Comparison of ENCODE assay signal across 23 cellular contexts in the genomic region with DNA sequence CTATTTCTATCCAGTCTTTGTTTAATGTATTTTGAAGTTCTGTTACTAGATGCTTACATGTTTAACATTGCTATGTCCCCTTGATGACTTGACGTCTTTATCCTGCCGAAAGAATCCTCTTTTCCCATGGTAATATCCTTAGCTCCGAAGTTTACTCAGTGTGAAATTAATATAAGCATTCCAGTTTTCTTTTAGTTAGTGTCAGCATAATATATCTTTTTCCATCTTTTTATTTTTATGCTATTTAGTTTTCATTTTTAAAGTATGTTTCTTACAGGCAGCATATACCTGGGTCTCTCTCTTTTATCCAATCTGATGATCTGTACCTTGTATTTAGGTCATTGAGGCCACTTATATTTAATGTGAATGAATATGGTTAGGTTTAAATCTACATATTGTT. TPM values are rescaled to one million over a fixed set of nuclear protein-coding genes. Genes with fewer than 3 reads are reported as not detected.
DNase-seq lines count a peak whose midpoint lies in the region; ATAC-seq, FAIRE-seq and TF ChIP-seq lines count a peak whose summit lies in the region.
"Had no signal": no experiment of that assay in that cellular context is flagged by ENCODE, and none has a peak within 500 bp of the region (broad histone marks: within the 10 kb centered on the region; RNA-seq: fewer than 3 reads in every experiment).

No MANE protein-coding gene starts in this region.

- ATAC-seq in activated T-cell treated with anti-CD3 and anti-CD28 coated beads, Interleukin-2, amount 50 U/mL, for 72 hours (replicated peaks in 1 of 2) = no peak
- ATAC-seq in A549 (no peak), K562 (no peak), GM21515 (IDR thresholded peaks at IDR 0.05; ENCODE audit: unreplicated experiment) (no peak)
- ATAC-seq: GM12878 had no signal

- peaks cover 7% of the 10 kb centered on the region for H3K27me3 Mint-ChIP-seq in activated T-cell treated with anti-CD3 and anti-CD28 coated beads, Interleukin-2, amount 50 U/mL, for 72 hours (ENCODE audit: low read depth)
- H3K27me3 Mint-ChIP-seq: CD4-positive, alpha-beta T cell had no signal

- BruUV-seq in K562 (replicated peaks; lab: Mats Ljungman, UMichigan) = no TSS peak

- H3K9me1 ChIP-seq in K562 (ENCODE audit: control insufficient read depth, insufficient read depth, low read length) = no peaks in the 10 kb centered on the region

- H3K4me3 ChIP-seq in A549 (no peak overlapping the region), K562 (no peak overlapping the region), H7 (ENCODE audit: insufficient read depth, low read depth, low read length) (no peak overlapping the region)
- H3K4me3 ChIP-seq: BLaER1 treated with 17β-estradiol and CSF1 and Interleukin-3, amounts not matched to agents 10 nM and 100 nM; GM12878 had no signal

- H3K4me2 ChIP-seq in A549 (no peak overlapping the region), K562 (ENCODE audit: insufficient read depth, low read length) (no peak overlapping the region)
- H3K4me2 ChIP-seq: BLaER1 treated with 17β-estradiol and CSF1 and Interleukin-3, amounts not matched to agents 10 nM and 100 nM had no signal

- H3K36me3 Mint-ChIP-seq in activated T-cell treated with anti-CD3 and anti-CD28 coated beads, Interleukin-2, amount 50 U/mL, for 72 hours (ENCODE audit: insufficient read depth in 2 of 2) = peaks cover 2 to 9% of the 10 kb centered on the region in 2 donors
- H3K36me3 Mint-ChIP-seq: CD14-positive monocyte had no signal

- H4K20me1 ChIP-seq in K562 (replicated peaks; ENCODE audit: control insufficient read depth, insufficient read depth, low read length) = no peaks in the 10 kb centered on the region
- H4K20me1 ChIP-seq: BLaER1 treated with 17β-estradiol and CSF1 and Interleukin-3, amounts not matched to agents 10 nM and 100 nM had no signal

- no peak for TF ChIP-seq EP300 in A549 (IDR thresholded peaks at IDR 0.05)
- no peak for TF ChIP-seq EP300 in K562 (IDR thresholded peaks at IDR 0.05; ENCODE audit: low read length)

- no peak overlapping the region for H3K27ac ChIP-seq in A549
- H3K27ac ChIP-seq in K562 (ENCODE audit: extremely low read depth, low read depth, low read length) = no peak overlapping the region
- H3K27ac ChIP-seq: 22Rv1; BLaER1 treated with 17β-estradiol and CSF1 and Interleukin-3, amounts not matched to agents 10 nM and 100 nM had no signal

- in situ Hi-C loops in K562 (cut with MboI) = no loop called here

- H3K4me1 ChIP-seq in A549 = no peaks in the 10 kb centered on the region
- H3K4me1 ChIP-seq in K562 (replicated peaks in 1 of 2; ENCODE audit: control insufficient read depth in 2 of 2, insufficient read depth in 2 of 2, low read length in 2 of 2) = no peaks in the 10 kb centered on the region
- H3K4me1 ChIP-seq: BE2C had no signal

- 56% methylated on average over 3 of the region's 3 CpGs for WGBS in A549 (ENCODE audit: missing lambda C conversion rate)
- 0% methylated on average over 3 of the region's 3 CpGs for WGBS in K562 (ENCODE audit: insufficient coverage, low coverage, missing lambda C conversion rate)

- TF ChIP-seq CTCF in A549 (IDR thresholded peaks at IDR 0.05) (no peak), K562 (IDR thresholded peaks at IDR 0.05 in 2 of 3, conservative IDR thresholded peaks at IDR 0.05 in 1 of 3; ENCODE audit: insufficient read depth in 2 of 3, low read depth in 1 of 3, low read length in 3 of 3) (no peak)

- H3K36me3 ChIP-seq in K562 (ENCODE audit: control insufficient read depth, insufficient read depth, low read length) (no peaks in the 10 kb centered on the region), H7 (replicated peaks; ENCODE audit: control insufficient read depth, insufficient read depth, low read length) (no peaks in the 10 kb centered on the region)
- H3K36me3 ChIP-seq: BE2C had no signal

- FAIRE-seq in A549 (lab: Jason Lieb, UNC) = peak; percentile 56
- FAIRE-seq in K562 (lab: Jason Lieb, UNC) = no peak
- FAIRE-seq: A204.1, D721Med, G401.6, GM12878, H54 had no signal

- H3K79me2 ChIP-seq in K562 (ENCODE audit: control insufficient read depth, insufficient read depth, low read length) = no peaks in the 10 kb centered on the region

- H3K4me1 Mint-ChIP-seq in activated T-cell treated with anti-CD3 and anti-CD28 coated beads, Interleukin-2, amount 50 U/mL, for 72 hours (ENCODE audit: low read depth) = peaks cover 9% of the 10 kb centered on the region
- H3K4me1 Mint-ChIP-seq: CD8-positive, alpha-beta memory T cell had no signal

- DNase-seq in activated T-cell treated with anti-CD3 and anti-CD28 coated beads, Interleukin-2, amount 50 U/mL, for 72 hours = no peak
- DNase-seq in activated T-cell treated with anti-CD3 and anti-CD28 coated beads, Interleukin-2, amount 50 U/mL, for 48 hours = no peak
- DNase-seq in A549 (ENCODE audit: low read depth in 1 of 2, low spot score in 1 of 2) = no peak
- no peak for DNase-seq in K562 (ENCODE audit: extremely low read depth in 1 of 4, low spot score in 3 of 4)
- DNase-seq in H7 = no peak
- DNase-seq: ACHN; AML-193; BE2C; CD4-positive, alpha-beta T cell; DMS 273 treated with DMSO at 0.1 percent for 48 hours; DMS79; GOT3; HCEC 1CT had no signal

- H3K27ac Mint-ChIP-seq in activated T-cell treated with anti-CD3 and anti-CD28 coated beads, Interleukin-2, amount 50 U/mL, for 72 hours = peak overlapping the region; percentile 70
- H3K27ac Mint-ChIP-seq: CD14-positive monocyte; CD4-positive, alpha-beta T cell; CD8-positive, alpha-beta memory T cell had no signal

- H3K9me3 Mint-ChIP-seq in activated T-cell treated with anti-CD3 and anti-CD28 coated beads, Interleukin-2, amount 50 U/mL, for 72 hours = peaks cover 5 to 8% of the 10 kb centered on the region in 2 donors

- no peak overlapping the region for H3K9ac ChIP-seq in K562 (ENCODE audit: insufficient read depth in 1 of 2, low read depth in 2 of 2, low read length in 2 of 2)
- H3K9ac ChIP-seq: BLaER1 treated with 17β-estradiol and CSF1 and Interleukin-3, amounts not matched to agents 10 nM and 100 nM had no signal

- H3K27me3 ChIP-seq in K562 (ENCODE audit: control insufficient read depth in 2 of 2, insufficient read depth in 2 of 2, low read length in 2 of 2) (no peaks in the 10 kb centered on the region), H7 (ENCODE audit: control insufficient read depth, insufficient read depth, low read length) (no peaks in the 10 kb centered on the region)
- H3K27me3 ChIP-seq: BE2C; BLaER1 treated with 17β-estradiol and CSF1 and Interleukin-3, amounts not matched to agents 10 nM and 100 nM had no signal

- CTCF ChIA-PET in A549 (lab: Yijun Ruan, JAX) = no interaction called here
- CTCF ChIA-PET in K562 (lab: Yijun Ruan, JAX; ENCODE audit: low intra/inter-chr PET ratio) = no interaction called here

- H3K4me3 Mint-ChIP-seq in activated T-cell treated with anti-CD3 and anti-CD28 coated beads, Interleukin-2, amount 50 U/mL, for 72 hours = no peak overlapping the region
- H3K4me3 Mint-ChIP-seq: CD14-positive monocyte; CD4-positive, alpha-beta T cell; CD8-positive, alpha-beta memory T cell had no signal

- intact Hi-C loops in K562 (cut with micrococcal nuclease) = no loop called here

- no peak for TF ChIP-seq RAD21 in A549 (conservative IDR thresholded peaks at IDR 0.05 in 1 of 2, IDR thresholded peaks at IDR 0.05 in 1 of 2)
- TF ChIP-seq RAD21 in K562 (CRISPR knock-in tag; conservative IDR thresholded peaks at IDR 0.05 in 1 of 2, IDR thresholded peaks at IDR 0.05 in 1 of 2) = no peak

- no peak for TF ChIP-seq POLR2A in A549 (IDR thresholded peaks at IDR 0.05; ENCODE audit: low read length)
- TF ChIP-seq POLR2A in K562 (conservative IDR thresholded peaks at IDR 0.05) = no peak

- POLR2A ChIA-PET in A549 (lab: Yijun Ruan, JAX) = no interaction called here
- POLR2A ChIA-PET in K562 (lab: Yijun Ruan, JAX) = interaction anchor here (1.2 kb wide), 1 partner anchor 15 kb away, joined by 4 read pairs; no protein-coding TSS in a partner anchor

- no peaks in the 10 kb centered on the region; the same call in 2 of the 3 replicates for H3K9me3 ChIP-seq in A549
- no peaks in the 10 kb centered on the region; the same call in 1 of the 2 replicates for H3K9me3 ChIP-seq in K562 (replicated peaks; ENCODE audit: control insufficient read depth, insufficient read depth, low read depth, low read length)
- H3K9me3 ChIP-seq: BE2C had no signal

- no peak overlapping the region for H2AFZ ChIP-seq in K562 (ENCODE audit: low read depth, low read length)

TF ChIP-seq in A549, 52 proteins besides CTCF, POLR2A, EP300 and RAD21:
- TF ChIP-seq CBX2 (IDR thresholded peaks at IDR 0.05; ENCODE audit: borderline replicate concordance, low read depth) (no peak), MAFK (IDR thresholded peaks at IDR 0.05; ENCODE audit: partially characterized antibody) (peak; percentile 66)
TF ChIP-seq in A549: peak in this region for 1.

RNA-seq across cellular contexts. Expression of a gene that starts 39.1 kb away (rescaled TPM):
- total RNA-seq in activated T-cell treated with anti-CD3 and anti-CD28 coated beads, Interleukin-2, amount 50 U/mL, for 72 hours = 10 to 100 TPM; 24.1 to 26.0 TPM
- polyA plus RNA-seq in A549 (2011; rRNA removed) (34.1 and 43.4 TPM in 2 replicates), A549 (2017; fragmentation: RNase III; extraction: RNeasy Plus Mini Kit Qiagen cat#74134 plus additional on column Dnase treatment) (14.2 to 15.0 TPM (median 14.6 TPM) in 3 replicates), K562 (2011; rRNA removed) (8.8 and 9.7 TPM in 2 replicates), K562 (2014; fragmentation: Illumina TruSeq; extraction: Trizol) (8.7 and 9.1 TPM in 2 replicates), K562 (2014; fragmentation: Nextera tagmentation; extraction: Ambion mirVana) (1 to 10 TPM; 1.6 to 2.1 TPM), K562 (2014; rRNA removed) (7.6 and 18.7 TPM in 2 replicates)
- polyA plus RNA-seq in A549 (2012; cell fraction: cytosol; rRNA removed) = 11.6 and 14.1 TPM in 2 replicates
- polyA plus RNA-seq in A549 (2012; cell fraction: nucleus; rRNA removed) = 23.1 and 23.8 TPM in 2 replicates
- 43.5 and 49.5 TPM in 2 replicates for polyA minus RNA-seq in A549 (2011; rRNA and poly(A)+ RNA removed)
- total RNA-seq in K562 (2011; cell fraction: chromatin; rRNA removed; ENCODE audit: low replicate concordance) = 8.8 and 37.5 TPM in 2 replicates
- total RNA-seq in K562 (2011; cell fraction: nucleolus; rRNA removed) = 4.5 and 5.9 TPM in 2 replicates
- 6.2 and 9.9 TPM in 2 replicates for total RNA-seq in K562 (2011; cell fraction: nucleoplasm; rRNA removed)
- total RNA-seq in K562 (2014; rRNA removed) (7.7 and 7.8 TPM in 2 replicates), K562 (2014; rRNA removed; fragmentation: Illumina TruSeq; extraction: Trizol) (10.6 and 10.7 TPM in 2 replicates), K562 (2015; rRNA removed; fragmentation: Illumina TruSeq; extraction: Trizol) (7.6 and 8.3 TPM in 2 replicates), K562 (2021) (9.6 and 10.9 TPM in 2 replicates)
- polyA plus RNA-seq in K562 (2011; cell fraction: cytosol; rRNA removed) = 5.3 and 5.4 TPM in 2 replicates
- polyA plus RNA-seq in K562 (2011; cell fraction: nucleus; rRNA removed) = 14.6 and 15.6 TPM in 2 replicates
- polyA plus RNA-seq in K562 (2012) = 5.6 and 7.3 TPM in 2 replicates
- 8.9 and 9.9 TPM in 2 replicates for polyA minus RNA-seq in K562 (2011; rRNA and poly(A)+ RNA removed)
- 5.5 and 6.5 TPM in 2 replicates for polyA minus RNA-seq in K562 (2011; cell fraction: cytosol; rRNA and poly(A)+ RNA removed)
- 11.2 and 14.4 TPM in 2 replicates for polyA minus RNA-seq in K562 (2011; cell fraction: nucleus; rRNA and poly(A)+ RNA removed)
- total RNA-seq in H7 (2014; rRNA removed; shearing (Covaris generic)) = 13.6 and 19.7 TPM in 2 replicates
